Comparison of ENCODE assay signal across 9 cellular contexts in the genomic region with DNA sequence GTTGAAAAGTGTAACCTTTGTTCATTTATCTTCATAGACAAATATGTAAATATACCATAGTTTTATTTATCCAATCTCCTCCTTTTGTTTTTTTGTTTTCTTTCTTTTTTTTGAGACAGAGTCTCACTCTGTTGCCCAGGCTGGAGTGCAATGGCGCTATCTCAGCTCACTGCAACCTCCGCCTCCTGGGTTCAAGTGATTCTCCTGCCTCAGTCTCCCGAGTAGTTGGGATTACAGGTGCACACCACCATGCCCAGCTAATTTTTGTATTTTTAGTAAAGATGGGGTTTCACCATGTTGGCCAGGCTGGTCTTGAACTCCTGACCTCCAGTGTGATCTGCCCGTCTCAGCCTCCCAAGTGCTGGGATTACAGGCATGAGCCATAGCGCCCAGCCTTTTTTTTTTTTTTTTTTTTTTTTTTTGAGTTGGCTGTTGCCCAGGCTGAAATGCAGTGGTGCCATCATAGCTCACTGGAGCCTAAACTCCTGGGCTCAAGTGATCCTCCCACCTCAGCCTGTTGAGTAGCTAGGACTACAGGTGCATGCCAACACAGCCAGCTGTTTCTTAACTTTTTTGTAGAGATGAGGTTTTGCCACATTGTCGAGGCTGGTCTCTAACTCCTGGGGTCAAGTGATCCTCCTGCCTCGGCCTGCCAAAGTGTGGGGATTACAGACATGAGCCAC. TPM values are rescaled to one million over a fixed set of nuclear protein-coding genes. Genes with fewer than 3 reads are reported as not detected.
DNase-seq lines count a peak whose midpoint lies in the region; ATAC-seq and TF ChIP-seq lines count a peak whose summit lies in the region.
"Not testable (repeated sequence)": the region's sequence is repeated elsewhere in the genome, so short reads cannot be mapped to it uniquely, and the experiment has no call there.
"Had no signal": no experiment of that assay in that cellular context is flagged by ENCODE, and none has a peak within 500 bp of the region (broad histone marks: within the 10 kb centered on the region; RNA-seq: fewer than 3 reads in every experiment).

No MANE protein-coding gene starts in this region.

- not testable (repeated sequence) for TF ChIP-seq CTCF in hepatocyte (IDR thresholded peaks at IDR 0.05; ENCODE audit: poor library complexity); liver (IDR thresholded peaks at IDR 0.05; ENCODE audit: low read depth, low read length, missing input control); mesothelial cell of epicardium (IDR thresholded peaks at IDR 0.05; ENCODE audit: unreplicated experiment); progenitor cell of endocrine pancreas (IDR thresholded peaks at IDR 0.05; ENCODE audit: unreplicated experiment); thyroid gland (IDR thresholded peaks at IDR 0.05)

- not testable (repeated sequence) for H3K27me3 Mint-ChIP-seq in mesothelial cell of epicardium (ENCODE audit: low read depth); progenitor cell of endocrine pancreas

- not testable (repeated sequence) for TF ChIP-seq RAD21 in liver (IDR thresholded peaks at IDR 0.05)

- intact Hi-C loops in thyroid gland (cut with DNase I) = not testable (repeated sequence)

- H3K9me3 Mint-ChIP-seq in mesothelial cell of epicardium; progenitor cell of endocrine pancreas (ENCODE audit: low read depth): not testable (repeated sequence)

- 99% methylated on average over 7 of the region's 7 CpGs for WGBS in hepatocyte (ENCODE audit: low lambda C conversion rate, missing lambda C conversion rate)
- WGBS in liver = 70% methylated on average over 7 of the region's 7 CpGs
- 62 to 71% methylated on average over 7 of the region's 7 CpGs for WGBS in thyroid gland, 2 donors

- H3K27ac ChIP-seq in cingulate gyrus (ENCODE audit: low read depth, low read length) = peak overlapping the region; percentile 65
- H3K27ac ChIP-seq in hepatocyte = peak overlapping the region; percentile 75
- peak overlapping the region; percentile 56 to 79 for H3K27ac ChIP-seq in liver (ENCODE audit: low read depth in 1 of 2, low read length in 2 of 2)
- peak overlapping the region; percentile 71 to 78 (median 75) for H3K27ac ChIP-seq in thyroid gland

- not testable (repeated sequence) for H4K20me1 ChIP-seq in hepatocyte (ENCODE audit: insufficient read depth, poor library complexity, severe bottlenecking)

- H3K4me3 Mint-ChIP-seq in mesothelial cell of epicardium; progenitor cell of endocrine pancreas (ENCODE audit: low read depth): not testable (repeated sequence)

- not testable (repeated sequence) for H3K9ac ChIP-seq in liver (ENCODE audit: low read depth in 1 of 2, low read length in 2 of 2)

- not testable (repeated sequence) for H3K4me2 ChIP-seq in hepatocyte

- DNase-seq in RPMI8226 (peak; percentile 22), thyroid gland (peak; percentile 74 to 80)
- DNase-seq in hepatocyte (ENCODE audit: low spot score); left lobe of liver (ENCODE audit: low spot score); mesothelial cell of epicardium (ENCODE audit: low spot score in 2 of 2, unreplicated experiment in 2 of 2); progenitor cell of endocrine pancreas (ENCODE audit: low spot score, unreplicated experiment): not testable (repeated sequence)

- H3K4me3 ChIP-seq in hepatocyte; liver (ENCODE audit: low read depth in 1 of 3, low read length in 3 of 3); thyroid gland (replicated peaks in 1 of 3): not testable (repeated sequence)

- H3K4me1 ChIP-seq in hepatocyte (ENCODE audit: insufficient read depth) (peaks cover 45% of the 10 kb centered on the region), liver (ENCODE audit: control insufficient read depth in 4 of 4, insufficient read depth in 4 of 4, low read length in 3 of 4) (peaks cover 11 to 53% (median 49%) of the 10 kb centered on the region in 4 donors), thyroid gland (peaks cover 52 to 62% of the 10 kb centered on the region in 2 donors)

- H3K4me1 Mint-ChIP-seq in mesothelial cell of epicardium (peaks cover 36% of the 10 kb centered on the region), progenitor cell of endocrine pancreas (ENCODE audit: low read depth) (peaks cover 35% of the 10 kb centered on the region)

- not testable (repeated sequence) for H3K9me2 ChIP-seq in hepatocyte (replicated peaks; ENCODE audit: insufficient read depth)

- H3K9me3 ChIP-seq in hepatocyte (ENCODE audit: low read depth); liver (ENCODE audit: control insufficient read depth in 4 of 4, low read length in 3 of 4); thyroid gland: not testable (repeated sequence)

- not testable (repeated sequence) for H2AFZ ChIP-seq in hepatocyte

- H3K27ac Mint-ChIP-seq in mesothelial cell of epicardium = peak overlapping the region; percentile 21
- H3K27ac Mint-ChIP-seq in progenitor cell of endocrine pancreas = peak overlapping the region; percentile 64

- not testable (repeated sequence) for H3K27me3 ChIP-seq in hepatocyte; liver (ENCODE audit: control insufficient read depth in 4 of 4, insufficient read depth in 4 of 4, low read length in 3 of 4); thyroid gland

- peak; percentile 5 for ATAC-seq in left lobe of liver

- TF ChIP-seq POLR2A in thyroid gland (IDR thresholded peaks at IDR 0.05) = not testable (repeated sequence)

- H3K36me3 ChIP-seq in hepatocyte (replicated peaks; ENCODE audit: insufficient read depth, low read depth); liver (ENCODE audit: control insufficient read depth in 4 of 4, insufficient read depth in 3 of 4, low read depth in 1 of 4, low read length in 3 of 4); thyroid gland: not testable (repeated sequence)

- not testable (repeated sequence) for H3K36me3 Mint-ChIP-seq in mesothelial cell of epicardium; progenitor cell of endocrine pancreas (ENCODE audit: insufficient read depth)

- H3K79me2 ChIP-seq in hepatocyte = peaks cover 89% of the 10 kb centered on the region

RNA-seq across cellular contexts. Expression of gene MERTK, which starts 13.0 kb away (rescaled TPM):
- 27.0 and 29.6 TPM in 2 replicates for total RNA-seq in hepatocyte
- 15.0 and 16.4 TPM in 2 replicates for polyA plus RNA-seq in hepatocyte
- total RNA-seq in left lobe of liver = 14.3 TPM
- total RNA-seq in liver = 10 to 100 TPM in 1 of 2 donors, 1 to 10 TPM in 1; 9.0 to 34.1 TPM
- polyA plus RNA-seq in liver = 1 to 10 TPM; 6.3 to 7.4 TPM
- 25.1 to 27.3 TPM (median 27.1 TPM) in 3 replicates for total RNA-seq in mesothelial cell of epicardium
- total RNA-seq in progenitor cell of endocrine pancreas = 20.1 and 20.7 TPM in 2 replicates
- 10 to 100 TPM; 23.5 to 36.7 (median 32.9) TPM for total RNA-seq in thyroid gland
- polyA plus RNA-seq: CD4-positive, CD25-positive, alpha-beta regulatory T cell had no signal

RNA-seq across cellular contexts. Expression of gene ANAPC1, which starts 27.4 kb away (rescaled TPM):
- total RNA-seq in hepatocyte (29.9 and 44.3 TPM in 2 replicates), left lobe of liver (13.5 TPM), liver (10 to 100 TPM; 32.4 to 36.9 TPM), mesothelial cell of epicardium (54.0 to 56.5 TPM (median 54.0 TPM) in 3 replicates), progenitor cell of endocrine pancreas (54.9 and 61.5 TPM in 2 replicates), thyroid gland (10 to 100 TPM; 40.6 to 62.6 (median 55.1) TPM)
- polyA plus RNA-seq in hepatocyte (7.7 and 9.3 TPM in 2 replicates), liver (1 to 10 TPM; 3.5 to 6.3 TPM)
